In the genomic region with DNA sequence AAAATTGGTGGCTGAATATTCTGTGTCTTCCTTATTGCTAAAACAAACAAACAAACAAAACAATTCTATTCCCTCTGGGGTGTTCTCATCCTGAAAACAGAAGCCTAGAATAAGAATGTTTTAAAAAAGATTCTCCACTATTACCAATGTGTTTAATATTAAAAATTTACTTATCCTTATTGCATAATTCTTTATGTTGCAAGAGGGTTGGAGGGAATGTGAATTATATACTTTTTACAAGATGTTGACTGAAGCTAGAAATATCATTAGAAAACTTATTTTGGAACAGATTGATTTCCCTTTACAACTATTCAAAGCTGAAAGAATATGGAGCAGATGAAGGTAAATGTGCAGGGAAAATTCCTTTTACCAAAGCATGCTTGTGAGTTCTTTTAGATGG, we compare ENCODE assay signal across 31 cellular contexts.
"Had no signal": no experiment of that assay in that cellular context is flagged by ENCODE, and none has a peak within 500 bp of the region (broad histone marks: within the 10 kb centered on the region; RNA-seq: fewer than 3 reads in every experiment).

No MANE protein-coding gene starts in this region.

- H3K4me3 Mint-ChIP-seq: activated naive CD4-positive, alpha-beta T cell treated with anti-CD3 and anti-CD28 coated beads for 36 hours; activated naive CD8-positive, alpha-beta T cell treated with anti-CD3 and anti-CD28 coated beads for 36 hours; activated T-helper 1 cell treated with anti-CD3 and anti-CD28 coated beads, Interleukin-12 subunit alpha, Interleukin-12 subunit beta, Interleukin-2, Interleukin-4 antibody, amounts not matched to agents 30 ng/mL and 10 ng/mL and 1 ng/mL, durations not matched to agents 14 hours and 24 hours and 36 hours; stimulated activated memory B cell treated with anti-CD40 and anti-IgM and Interleukin-4, amounts not matched to agents 10 μg/mL and 1 μg/mL and 100 μg/mL, for 72 hours; stimulated activated naive CD8-positive, alpha-beta T cell treated with anti-CD3 and anti-CD28 coated beads, Interleukin-15, amount 100 ng/mL, for 72 hours; T-helper 2 cell treated with Interferon-gamma antibody and Interleukin-4, amounts not matched to agents 5 μg/mL and 100 μg/mL, for 36 hours had no signal

- ATAC-seq: body of pancreas; gastrocnemius medialis; left cardiac atrium; left ventricle myocardium superior; mucosa of descending colon; stimulated activated memory B cell treated with anti-CD40 and anti-IgM and Interleukin-4, amounts not matched to agents 10 μg/mL and 1 μg/mL and 100 μg/mL, for 72 hours; stimulated activated naive CD8-positive, alpha-beta T cell treated with anti-CD3 and anti-CD28 coated beads, Interleukin-15, amount 100 ng/mL, for 72 hours had no signal

- H3K27ac ChIP-seq: body of pancreas, colonic mucosa, gastrocnemius medialis, hepatocyte, ovary, right lobe of liver, skin epidermis, thyroid gland, upper lobe of left lung, vagina had no signal

- H3K36me3 Mint-ChIP-seq: activated naive CD8-positive, alpha-beta T cell treated with anti-CD3 and anti-CD28 coated beads for 36 hours; stimulated activated memory B cell treated with anti-CD40 and anti-IgM and Interleukin-4, amounts not matched to agents 10 μg/mL and 1 μg/mL and 100 μg/mL, for 72 hours had no signal

- H3K27me3 Mint-ChIP-seq: activated naive CD8-positive, alpha-beta T cell treated with anti-CD3 and anti-CD28 coated beads for 36 hours; progenitor cell of endocrine pancreas; stimulated activated memory B cell treated with anti-CD40 and anti-IgM and Interleukin-4, amounts not matched to agents 10 μg/mL and 1 μg/mL and 100 μg/mL, for 72 hours; stimulated activated naive CD8-positive, alpha-beta T cell treated with anti-CD3 and anti-CD28 coated beads, Interleukin-15, amount 100 ng/mL, for 72 hours had no signal

- H3K27ac Mint-ChIP-seq: activated naive CD4-positive, alpha-beta T cell treated with anti-CD3 and anti-CD28 coated beads for 36 hours; activated naive CD8-positive, alpha-beta T cell treated with anti-CD3 and anti-CD28 coated beads for 36 hours; activated T-helper 1 cell treated with anti-CD3 and anti-CD28 coated beads, Interleukin-12 subunit alpha, Interleukin-12 subunit beta, Interleukin-2, Interleukin-4 antibody, amounts not matched to agents 30 ng/mL and 10 ng/mL and 1 ng/mL, durations not matched to agents 14 hours and 24 hours and 36 hours; progenitor cell of endocrine pancreas; stimulated activated memory B cell treated with anti-CD40 and anti-IgM and Interleukin-4, amounts not matched to agents 10 μg/mL and 1 μg/mL and 100 μg/mL, for 72 hours; stimulated activated naive CD8-positive, alpha-beta T cell treated with anti-CD3 and anti-CD28 coated beads, Interleukin-15, amount 100 ng/mL, for 72 hours; T-helper 2 cell treated with Interferon-gamma antibody and Interleukin-4, amounts not matched to agents 5 μg/mL and 100 μg/mL, for 36 hours had no signal

- H3K4me1 Mint-ChIP-seq: activated naive CD8-positive, alpha-beta T cell treated with anti-CD3 and anti-CD28 coated beads for 36 hours; stimulated activated memory B cell treated with anti-CD40 and anti-IgM and Interleukin-4, amounts not matched to agents 10 μg/mL and 1 μg/mL and 100 μg/mL, for 72 hours; stimulated activated naive CD8-positive, alpha-beta T cell treated with anti-CD3 and anti-CD28 coated beads, Interleukin-15, amount 100 ng/mL, for 72 hours had no signal

- H3K36me3 ChIP-seq: adrenal gland, colonic mucosa, gastrocnemius medialis, ovary, right lobe of liver, thyroid gland, upper lobe of left lung, vagina had no signal

- H3K9me3 ChIP-seq: adrenal gland, body of pancreas, colonic mucosa, gastrocnemius medialis, mucosa of descending colon, ovary, right lobe of liver, thyroid gland, upper lobe of left lung, vagina had no signal

- DNase-seq: activated CD4-positive, alpha-beta T cell treated with anti-CD3 and anti-CD28 coated beads for 4 hours; activated CD4-positive, alpha-beta T cell treated with anti-CD3 and anti-CD28 coated beads, Interleukin-2, amount 50 U/mL, for 4 hours; activated CD8-positive, alpha-beta memory T cell treated with anti-CD3 and anti-CD28 coated beads, Interleukin-2, amount 50 U/mL, for 4 hours; activated effector memory CD4-positive, alpha-beta T cell treated with anti-CD3 and anti-CD28 coated beads, Interleukin-2, amount 50 U/mL, for 16 hours; activated naive CD4-positive, alpha-beta T cell treated with anti-CD3 and anti-CD28 coated beads for 36 hours; activated naive CD8-positive, alpha-beta T cell treated with anti-CD3 and anti-CD28 coated beads for 36 hours; activated T-cell treated with anti-CD3 and anti-CD28 coated beads, Interleukin-2, amount 50 U/mL, for 1 hour; adrenal gland; aorta; body of pancreas; colonic mucosa; effector CD8-positive, alpha-beta T cell; gastrocnemius medialis; left cardiac atrium; left ventricle myocardium superior; mucosa of descending colon; ovary; right lobe of liver; stimulated activated CD4-positive, alpha-beta T cell treated with anti-CD3 and anti-CD28 coated beads, Interleukin-4, amount 100 ng/mL, for 4 hours; stimulated activated CD8-positive, alpha-beta memory T cell treated with anti-CD3 and anti-CD28 coated beads, Interleukin-4, amount 100 ng/mL, for 48 hours; stimulated activated naive CD8-positive, alpha-beta T cell treated with anti-CD3 and anti-CD28 coated beads, Interleukin-15, amount 100 ng/mL, for 72 hours; substantia nigra; thyroid gland; upper lobe of left lung had no signal

- H3K27me3 ChIP-seq: adrenal gland, body of pancreas, colonic mucosa, gastrocnemius medialis, hepatocyte, ovary, right lobe of liver, thyroid gland, upper lobe of left lung, vagina had no signal

- H3K4me2 ChIP-seq: hepatocyte had no signal

- H3K4me1 ChIP-seq: body of pancreas, colonic mucosa, right lobe of liver, thyroid gland, vagina had no signal

- H3K4me3 ChIP-seq: adrenal gland, body of pancreas, colonic mucosa, gastrocnemius medialis, hepatocyte, mucosa of descending colon, ovary, right lobe of liver, skin epidermis, thyroid gland, upper lobe of left lung, vagina had no signal

- H3K9me3 Mint-ChIP-seq: activated naive CD4-positive, alpha-beta T cell treated with anti-CD3 and anti-CD28 coated beads for 36 hours; activated naive CD8-positive, alpha-beta T cell treated with anti-CD3 and anti-CD28 coated beads for 36 hours; activated T-helper 1 cell treated with anti-CD3 and anti-CD28 coated beads, Interleukin-12 subunit alpha, Interleukin-12 subunit beta, Interleukin-2, Interleukin-4 antibody, amounts not matched to agents 30 ng/mL and 10 ng/mL and 1 ng/mL, durations not matched to agents 14 hours and 24 hours and 36 hours; stimulated activated memory B cell treated with anti-CD40 and anti-IgM and Interleukin-4, amounts not matched to agents 10 μg/mL and 1 μg/mL and 100 μg/mL, for 72 hours; stimulated activated naive CD8-positive, alpha-beta T cell treated with anti-CD3 and anti-CD28 coated beads, Interleukin-15, amount 100 ng/mL, for 72 hours; T-helper 2 cell treated with Interferon-gamma antibody and Interleukin-4, amounts not matched to agents 5 μg/mL and 100 μg/mL, for 36 hours had no signal
